In genomic region chr10:52215745-52216361, GRCh38 we compare ENCODE assay signal across 8 cellular contexts.
DNase-seq lines count a peak whose midpoint lies in the region; ATAC-seq and TF ChIP-seq lines count a peak whose summit lies in the region.

No MANE protein-coding gene starts in this region.

- H3K9ac ChIP-seq in HCT116 (ENCODE audit: low read length), result no peak overlapping the region
- H3K9ac ChIP-seq in Loucy (ENCODE audit: low read depth, low read length, poor library complexity, severe bottlenecking), result peak overlapping the region; percentile 39

- peak; percentile 81 for TF ChIP-seq RAD21 in HCT116 (IDR thresholded peaks at IDR 0.05; ENCODE audit: low read depth)

- H3K4me2 ChIP-seq in HCT116 (ENCODE audit: low read length) (no peak overlapping the region), Loucy (ENCODE audit: low read depth, low read length, poor library complexity, severe bottlenecking) (peak overlapping the region; percentile 47)

- H3K4me3 ChIP-seq in HCT116 (replicated peaks in 1 of 2; ENCODE audit: low read depth in 1 of 2, low read length in 2 of 2) (no peak overlapping the region), Loucy (ENCODE audit: low read length, poor library complexity, severe bottlenecking) (peak overlapping the region; percentile 45), coronary artery (no peak overlapping the region), transverse colon (no peak overlapping the region)

- H3K27me3 ChIP-seq in HCT116 (ENCODE audit: insufficient read depth, low read length), result no peaks in the 10 kb centered on the region
- no peaks in the 10 kb centered on the region for H3K27me3 ChIP-seq in Loucy (ENCODE audit: insufficient read depth, low read length, poor library complexity, severe bottlenecking)
- H3K27me3 ChIP-seq in transverse colon, result no peaks in the 10 kb centered on the region

- no TSS peak for BruUV-seq in HCT116 (replicated peaks; lab: Mats Ljungman, UMichigan)

- H3K79me2 ChIP-seq in HCT116 (ENCODE audit: insufficient read depth, low read length) (no peaks in the 10 kb centered on the region), Loucy (ENCODE audit: insufficient read depth, low read length) (no peaks in the 10 kb centered on the region)

- H3K36me3 ChIP-seq in HCT116 (ENCODE audit: control insufficient read depth in 1 of 2, insufficient read depth in 2 of 2, low read length in 2 of 2), result no peaks in the 10 kb centered on the region
- H3K36me3 ChIP-seq in Loucy (ENCODE audit: insufficient read depth, low read length), result no peaks in the 10 kb centered on the region
- H3K36me3 ChIP-seq in transverse colon, result no peaks in the 10 kb centered on the region

- H2AFZ ChIP-seq in HCT116 (ENCODE audit: low read depth, low read length, poor library complexity, severe bottlenecking) (no peak overlapping the region), Loucy (ENCODE audit: low read length) (peak overlapping the region; percentile 61)

- in situ Hi-C loops in transverse colon (cut with MboI; ENCODE audit: low pct_ligation_motif_present in 1 of 4, low pct_unique_long_range_greater_than_20kb in 1 of 4, low sequenced_read_pairs in 3 of 4), result loop anchor here (10.0 to 25.0 kb wide), 3 partner anchors 804 to 1221 kb away; no protein-coding TSS in a partner anchor

- intact Hi-C loops in HCT116 (cut with micrococcal nuclease), result loop anchor here (1.0 to 5.0 kb wide), 4 partner anchors 254 to 1215 kb away; no protein-coding TSS in a partner anchor
- intact Hi-C loops in transverse colon (cut with DNase I; ENCODE audit: low total_unique reads), result loop anchor here (10.0 kb wide), 1 partner anchor 1221 kb away; no protein-coding TSS in a partner anchor

- H3K9me3 ChIP-seq in HCT116 (ENCODE audit: control insufficient read depth in 1 of 2, insufficient read depth in 1 of 2, low read depth in 1 of 2, low read length in 2 of 2) (no peaks in the 10 kb centered on the region), Loucy (ENCODE audit: insufficient read depth, low read depth, low read length) (no peaks in the 10 kb centered on the region), transverse colon (no peaks in the 10 kb centered on the region)

- TF ChIP-seq CTCF in GM10266 (IDR thresholded peaks at IDR 0.05; ENCODE audit: control insufficient read depth, insufficient read depth, low read depth, missing control alignments) (peak; percentile 79), HCT116 (IDR thresholded peaks at IDR 0.05 in 2 of 3, conservative IDR thresholded peaks at IDR 0.05 in 1 of 3; ENCODE audit: borderline replicate concordance in 1 of 3, insufficient read depth in 1 of 3, low read depth in 2 of 3, low read length in 2 of 3) (peak; percentile 51 to 80 (median 64); a peak in 5 of 6 replicates), Loucy (conservative IDR thresholded peaks at IDR 0.05; ENCODE audit: low read length) (peak; percentile 79), coronary artery (IDR thresholded peaks at IDR 0.05) (peak; percentile 62), transverse colon (IDR thresholded peaks at IDR 0.05) (peak; percentile 69 to 80 (median 80))

- CTCF ChIA-PET in HCT116 (lab: Charles Lee), result interaction anchor here (0.8 to 1.0 kb wide), 2 partner anchors 15 to 826 kb away, joined by 3 to 4 read pairs; no protein-coding TSS in a partner anchor

- RAD21 ChIA-PET in HCT116 (lab: Charles Lee; ENCODE audit: low non-redundant PET in 1 of 2, low total read pairs in 2 of 2, uncharacterized antibody in 2 of 2, unreplicated experiment in 2 of 2), result no interaction called here

- POLR2A ChIA-PET in HCT116 (lab: Charles Lee), result no interaction called here

- DNase-seq in AG08395 (ENCODE audit: low spot score) (peak; percentile 56), GM10266 (ENCODE audit: extremely low spot score) (peak; percentile 38), HCT116 (ENCODE audit: low read depth, low spot score) (peak; percentile 60), SW480 (ENCODE audit: low spot score) (peak; percentile 56), coronary artery (ENCODE audit: low spot score) (no peak), medulla oblongata (ENCODE audit: extremely low spot score) (peak; percentile 86), transverse colon (peak; percentile 48)

- no peaks in the 10 kb centered on the region for H3F3A ChIP-seq in Loucy (ENCODE audit: low read depth)

- no peaks in the 10 kb centered on the region for H4K20me1 ChIP-seq in HCT116 (ENCODE audit: insufficient read depth)
- H4K20me1 ChIP-seq in Loucy (ENCODE audit: insufficient read depth, low read length, poor library complexity, severe bottlenecking), result no peaks in the 10 kb centered on the region

- peak; percentile 69 for ATAC-seq in HCT116

- H3K9me2 ChIP-seq in HCT116 (ENCODE audit: insufficient read depth), result no peaks in the 10 kb centered on the region
- no peaks in the 10 kb centered on the region for H3K9me2 ChIP-seq in Loucy (replicated peaks; ENCODE audit: low read depth, low read length)

- no peaks in the 10 kb centered on the region; a peak in 1 of 4 replicates for H3K4me1 ChIP-seq in HCT116 (ENCODE audit: control insufficient read depth in 1 of 2, insufficient read depth in 2 of 2, low read length in 2 of 2)
- peaks cover 17% of the 10 kb centered on the region for H3K4me1 ChIP-seq in Loucy (ENCODE audit: insufficient read depth, low read length, poor library complexity, severe bottlenecking)
- peaks cover 0 to 32% (median 14%) of the 10 kb centered on the region in 4 donors for H3K4me1 ChIP-seq in transverse colon

- no peak for TF ChIP-seq EP300 in transverse colon (IDR thresholded peaks at IDR 0.05; ENCODE audit: low read depth)

- TF ChIP-seq POLR2A in HCT116 (IDR thresholded peaks at IDR 0.05; ENCODE audit: borderline replicate concordance, extremely low read depth, insufficient read depth, insufficient read length), result no peak
- TF ChIP-seq POLR2A in transverse colon (IDR thresholded peaks at IDR 0.05), result no peak

- H3K27ac ChIP-seq in HCT116 (ENCODE audit: low read depth, low read length), result no peak overlapping the region
- H3K27ac ChIP-seq in coronary artery, result no peak overlapping the region
- peak overlapping the region in 1 of 4 donors; percentile 38 for H3K27ac ChIP-seq in transverse colon

TF ChIP-seq in HCT116, 20 proteins besides CTCF, POLR2A, EP300 and RAD21:
- no peak for TF ChIP-seq ATF3 (IDR thresholded peaks at IDR 0.05)
- TF ChIP-seq POLR2AphosphoS5 (IDR thresholded peaks at IDR 0.05; ENCODE audit: low read depth, low read length), result no peak
- no peak for TF ChIP-seq ZNF274 (IDR thresholded peaks at IDR 0.05; ENCODE audit: low read depth, low read length)
- TF ChIP-seq TCF7L2 (IDR thresholded peaks at IDR 0.05; ENCODE audit: borderline replicate concordance, extremely low read depth, insufficient read depth, insufficient read length), result no peak
- no peak for TF ChIP-seq JUND (IDR thresholded peaks at IDR 0.05)
- no peak for TF ChIP-seq CEBPB (IDR thresholded peaks at IDR 0.05; ENCODE audit: low read depth)
- no peak for TF ChIP-seq SP1 (IDR thresholded peaks at IDR 0.05; ENCODE audit: low read depth)
- no peak for TF ChIP-seq FOSL1 (IDR thresholded peaks at IDR 0.05; ENCODE audit: low read depth)
- no peak for TF ChIP-seq EZH2phosphoT487 (IDR thresholded peaks at IDR 0.05; ENCODE audit: borderline replicate concordance)
- no peak for TF ChIP-seq YY1 (IDR thresholded peaks at IDR 0.05; ENCODE audit: extremely low read depth, insufficient replicate concordance, low read depth, low read length)
